ENCODE assay signal across 8 cellular contexts in the genomic region with DNA sequence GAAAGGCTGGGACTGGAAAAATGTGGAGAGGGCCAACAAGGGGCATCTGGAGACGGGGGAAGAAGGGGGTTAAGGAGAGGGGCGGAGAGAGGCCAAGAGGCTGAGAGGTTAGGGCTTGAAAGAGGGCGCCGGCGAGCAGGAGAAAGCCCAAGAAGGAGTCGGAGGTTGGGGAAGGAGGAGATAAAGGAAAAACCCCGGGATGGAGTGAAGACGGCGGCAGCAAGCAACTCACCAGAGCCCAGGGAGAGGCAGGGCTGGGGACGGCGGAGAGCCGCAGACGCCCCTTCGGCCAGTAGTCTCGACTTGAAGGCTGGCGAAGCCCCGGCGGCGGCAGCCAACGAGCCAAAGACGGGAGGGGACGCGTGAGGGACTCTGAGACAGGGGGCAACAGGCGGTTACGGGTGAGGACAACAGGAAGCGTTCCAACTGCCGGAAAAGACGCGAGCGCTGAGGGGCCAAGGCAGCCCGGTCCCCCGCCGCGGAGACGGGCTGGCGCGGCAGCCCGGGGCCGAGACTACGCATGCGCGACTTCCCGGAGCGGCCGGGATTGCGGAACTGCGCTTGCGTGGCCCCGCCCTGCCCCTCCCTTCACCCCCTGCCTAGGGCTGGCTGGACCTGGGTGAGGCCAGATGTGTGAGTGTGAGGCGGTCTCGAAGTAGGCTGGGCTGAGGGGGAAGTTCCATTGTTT. TPM values are rescaled to one million over a fixed set of nuclear protein-coding genes. Genes with fewer than 3 reads are reported as not detected.
DNase-seq lines count a peak whose midpoint lies in the region; ATAC-seq and TF ChIP-seq lines count a peak whose summit lies in the region.

TSS of gene STK38 (minus strand) at position 522 of the 688 bp plus-strand sequence. CDS start 7,277 bp downstream, outside the sequence.

- peaks cover 6% of the 10 kb centered on the region for H3K27me3 Mint-ChIP-seq in HFFc6 (ENCODE audit: insufficient read depth)
- H3K27me3 Mint-ChIP-seq in activated naive CD4-positive, alpha-beta T cell treated with anti-CD3 and anti-CD28 coated beads for 36 hours (ENCODE audit: low read depth): no peaks in the 10 kb centered on the region

- H3K9me3 ChIP-seq in gastroesophageal sphincter: no peaks in the 10 kb centered on the region
- H3K9me3 ChIP-seq in neutrophil: no peaks in the 10 kb centered on the region

- peak; percentile 99 for ATAC-seq in gastroesophageal sphincter

- peak within 1 kb of the TSS; percentile 97 for H3K4me3 Mint-ChIP-seq in HFFc6
- peak within 1 kb of the TSS; percentile 97 for H3K4me3 Mint-ChIP-seq in activated naive CD4-positive, alpha-beta T cell treated with anti-CD3 and anti-CD28 coated beads for 36 hours

- H3K27ac ChIP-seq in gastroesophageal sphincter (peak within 1 kb of the TSS; percentile 78 to 99 (median 97)), neutrophil (peak within 1 kb of the TSS; percentile 88)

- H3K4me1 ChIP-seq in gastroesophageal sphincter (peaks cover 0 to 49% (median 16%) of the 10 kb centered on the region in 3 donors), neutrophil (ENCODE audit: control insufficient read depth in 1 of 2, insufficient read depth in 1 of 2, low read depth in 1 of 2, low read length in 1 of 2) (peaks cover 50 to 60% of the 10 kb centered on the region in 2 experiments)

- peaks cover 5% of the 10 kb centered on the region; the same call in 1 of the 2 replicates for H3K36me3 Mint-ChIP-seq in HFFc6 (ENCODE audit: low read depth)
- H3K36me3 Mint-ChIP-seq in activated naive CD4-positive, alpha-beta T cell treated with anti-CD3 and anti-CD28 coated beads for 36 hours (ENCODE audit: low read depth): peaks cover 12% of the 10 kb centered on the region

- no peaks in the 10 kb centered on the region for H3K27me3 ChIP-seq in gastroesophageal sphincter
- no peaks in the 10 kb centered on the region for H3K27me3 ChIP-seq in neutrophil

- H3K27ac Mint-ChIP-seq in HFFc6: peak within 1 kb of the TSS; percentile 87
- peak within 1 kb of the TSS; percentile 97 for H3K27ac Mint-ChIP-seq in activated naive CD4-positive, alpha-beta T cell treated with anti-CD3 and anti-CD28 coated beads for 36 hours

- H3K4me1 Mint-ChIP-seq in HFFc6 (ENCODE audit: low read depth): peaks cover 30% of the 10 kb centered on the region
- peaks cover 39% of the 10 kb centered on the region for H3K4me1 Mint-ChIP-seq in activated naive CD4-positive, alpha-beta T cell treated with anti-CD3 and anti-CD28 coated beads for 36 hours (ENCODE audit: low read depth)

- TF ChIP-seq POLR2A in NB4 (IDR thresholded peaks at IDR 0.05; ENCODE audit: extremely low read depth, insufficient read length): peak; percentile 93
- peak; percentile 96 to 97 for TF ChIP-seq POLR2A in gastroesophageal sphincter (IDR thresholded peaks at IDR 0.05)

- no peaks in the 10 kb centered on the region for H3K9me3 Mint-ChIP-seq in HFFc6
- H3K9me3 Mint-ChIP-seq in activated naive CD4-positive, alpha-beta T cell treated with anti-CD3 and anti-CD28 coated beads for 36 hours: no peaks in the 10 kb centered on the region

- whole genome bisulfite sequencing in gastroesophageal sphincter (ENCODE audit: low coverage in 1 of 2), 2 donors: 0% methylated on average over 14 to 32 of the region's 51 CpGs

- intact Hi-C loops in activated naive CD4-positive, alpha-beta T cell treated with anti-CD3 and anti-CD28 coated beads for 36 hours (cut with micrococcal nuclease): loop anchor here (1.0 to 5.0 kb wide), 7 partner anchors 18 to 518 kb away; partner anchors contain the start of genes KCTD20, PXT1 and SRSF3

- DNase-seq in GDM1 (lab: John Stamatoyannopoulos, UW) (peak; percentile 90), HFFc6 (peak; percentile 74), NB4 (ENCODE audit: low read depth) (peak; percentile 95), SK-N-DZ (ENCODE audit: low spot score) (peak; percentile 85)
- DNase-seq in activated naive CD4-positive, alpha-beta T cell treated with anti-CD3 and anti-CD28 coated beads for 36 hours: peak; percentile 95

- H3K36me3 ChIP-seq in gastroesophageal sphincter: no peaks in the 10 kb centered on the region
- H3K36me3 ChIP-seq in neutrophil: no peaks in the 10 kb centered on the region

- H3K4me3 ChIP-seq in NB4 (ENCODE audit: low read depth, low read length): peak within 1 kb of the TSS; percentile 94
- peak within 1 kb of the TSS; percentile 67 to 93 for H3K4me3 ChIP-seq in gastroesophageal sphincter
- peak within 1 kb of the TSS; percentile 99 to 100 for H3K4me3 ChIP-seq in neutrophil (ENCODE audit: low read depth in 1 of 2, low read length in 1 of 2)

- CTCF ChIA-PET in activated naive CD4-positive, alpha-beta T cell treated with anti-CD3 and anti-CD28 coated beads for 36 hours (lab: Charles Lee): no interaction called here

- TF ChIP-seq CTCF in HFFc6 (IDR thresholded peaks at IDR 0.05) (no peak; the same call in 1 of the 2 replicates), NB4 (IDR thresholded peaks at IDR 0.05; ENCODE audit: low read depth, low read length) (no peak), gastroesophageal sphincter (IDR thresholded peaks at IDR 0.05) (peak in 1 of 4 experiments; percentile 19), neutrophil (IDR thresholded peaks at IDR 0.05) (no peak), subcutaneous adipose tissue (IDR thresholded peaks at IDR 0.05; ENCODE audit: low read depth) (no peak)

- no peak for TF ChIP-seq EP300 in gastroesophageal sphincter (IDR thresholded peaks at IDR 0.05)

RNA-seq across cellular contexts. Expression of gene STK38, which starts in this region (rescaled TPM):
- total RNA-seq in HFFc6 (2021; fragmentation: NEBNext Ultra II Directional; extraction: Animal tissue kit (Norgen Biotek cat#: 25700)): 10 to 100 TPM; 37.4 to 44.9 (median 41.9) TPM
- 16.2 and 18.8 TPM in 2 replicates for polyA plus RNA-seq in SK-N-DZ (2014; cell fraction: cytosol; rRNA removed)
- 19.8 and 25.7 TPM in 2 replicates for polyA plus RNA-seq in SK-N-DZ (2014; cell fraction: nucleus; rRNA removed)
- total RNA-seq in activated naive CD4-positive, alpha-beta T cell treated with anti-CD3 and anti-CD28 coated beads for 36 hours: 10 to 100 TPM; 23.6 to 24.4 TPM
- total RNA-seq in gastroesophageal sphincter (10 to 100 TPM; 20.5 to 51.0 (median 40.6) TPM), subcutaneous adipose tissue (10 to 100 TPM; 27.3 to 52.9 (median 44.5) TPM)

Comparison
In these comparisons a context has a peak if more than half of its experiments do, and no peak if none do; other contexts are left out.
1. Peak in every context shown above with its lines: DNase-seq, ATAC-seq, H3K4me3 ChIP-seq and H3K27ac ChIP-seq.